In genomic region chr7:139703468-139704307, GRCh38 we compare ENCODE assay signal across 9 cellular contexts.
A peak's percentile ranks its signal among the peaks of the same experiment; 100 is the strongest.
DNase-seq lines count a peak whose midpoint lies in the region; ATAC-seq and TF ChIP-seq lines count a peak whose summit lies in the region.
"Had no signal": no experiment of that assay in that cellular context is flagged by ENCODE, and none has a peak within 500 bp of the region (broad histone marks: within the 10 kb centered on the region; RNA-seq: fewer than 3 reads in every experiment).

No MANE protein-coding gene starts in this region.

- H3K9ac ChIP-seq in subcutaneous abdominal adipose tissue (ENCODE audit: low read length in 5 of 5) = no peak overlapping the region

- peaks cover 0 to 30% (median 4%) of the 10 kb centered on the region in 3 donors for H3K36me3 Mint-ChIP-seq in CD8-positive, alpha-beta memory T cell

- CTCF ChIA-PET in CD8-positive, alpha-beta memory T cell (lab: Charles Lee) = no interaction called here

- no peaks in the 10 kb centered on the region for H3K27me3 ChIP-seq in cardiac muscle cell
- H3K27me3 ChIP-seq in subcutaneous abdominal adipose tissue (ENCODE audit: control insufficient read depth in 5 of 5, insufficient read depth in 4 of 5, low read length in 5 of 5) = no peaks in the 10 kb centered on the region
- no peaks in the 10 kb centered on the region for H3K27me3 ChIP-seq in CD8-positive, alpha-beta memory T cell (ENCODE audit: insufficient read depth, low read length, poor library complexity, severe bottlenecking)

- H3K27ac ChIP-seq in cardiac muscle cell = peak overlapping the region; percentile 78
- H3K27ac ChIP-seq in subcutaneous abdominal adipose tissue (ENCODE audit: low read depth, low read length) = peak overlapping the region; percentile 51
- no peak overlapping the region for H3K27ac ChIP-seq in CD8-positive, alpha-beta memory T cell (ENCODE audit: low read depth, low read length)

- no peak overlapping the region for H3K27ac Mint-ChIP-seq in CD8-positive, alpha-beta memory T cell

- no peak overlapping the region for H3K4me3 ChIP-seq in cardiac muscle cell
- no peak overlapping the region for H3K4me3 ChIP-seq in subcutaneous abdominal adipose tissue (ENCODE audit: low read depth in 1 of 5, low read length in 5 of 5)
- H3K4me3 ChIP-seq in CD8-positive, alpha-beta memory T cell (ENCODE audit: low read length) = no peak overlapping the region

- peak; percentile 47 for DNase-seq in NCI-H2029 treated with DMSO at 0.1 percent for 48 hours (lab: John Stamatoyannopoulos, UW)
- no peak for DNase-seq in NCI-H2029 (lab: John Stamatoyannopoulos, UW)
- no peak for DNase-seq in cardiac muscle cell (ENCODE audit: low read depth in 1 of 2, low spot score in 1 of 2)
- no peak for DNase-seq in CD8-positive, alpha-beta memory T cell
- DNase-seq in globus pallidus (ENCODE audit: low spot score) = no peak
- no peak for DNase-seq in NCI-H2081 (lab: John Stamatoyannopoulos, UW)
- DNase-seq: foreskin fibroblast had no signal

- H3K27me3 Mint-ChIP-seq in CD8-positive, alpha-beta memory T cell = no peaks in the 10 kb centered on the region

- H3K4me3 Mint-ChIP-seq in CD8-positive, alpha-beta memory T cell = no peak overlapping the region

- H3K4me1 ChIP-seq in cardiac muscle cell (ENCODE audit: low read depth) (peaks cover 23% of the 10 kb centered on the region), subcutaneous abdominal adipose tissue (ENCODE audit: control insufficient read depth in 5 of 5, insufficient read depth in 5 of 5, low read length in 5 of 5) (peaks cover 2 to 59% (median 25%) of the 10 kb centered on the region in 5 donors)
- no peaks in the 10 kb centered on the region for H3K4me1 ChIP-seq in CD8-positive, alpha-beta memory T cell (ENCODE audit: insufficient read depth, low read length)

- POLR2A ChIA-PET in CD8-positive, alpha-beta memory T cell (lab: Charles Lee) = no interaction called here

- H3K4me1 Mint-ChIP-seq in CD8-positive, alpha-beta memory T cell = peaks cover 2 to 21% (median 6%) of the 10 kb centered on the region in 3 donors

- no peaks in the 10 kb centered on the region for H3K9me3 Mint-ChIP-seq in CD8-positive, alpha-beta memory T cell

- H3K36me3 ChIP-seq in cardiac muscle cell (no peaks in the 10 kb centered on the region), subcutaneous abdominal adipose tissue (ENCODE audit: control insufficient read depth in 5 of 5, insufficient read depth in 5 of 5, low read length in 5 of 5) (peaks cover 0 to 41% (median 28%) of the 10 kb centered on the region in 5 donors)
- H3K36me3 ChIP-seq in CD8-positive, alpha-beta memory T cell (ENCODE audit: insufficient read depth, low read length) = no peaks in the 10 kb centered on the region

- peak; percentile 24 for ATAC-seq in HG03103 (IDR thresholded peaks at IDR 0.05; ENCODE audit: low read depth, unreplicated experiment)

- H3K9me3 ChIP-seq in cardiac muscle cell (ENCODE audit: low read depth) (no peaks in the 10 kb centered on the region), subcutaneous abdominal adipose tissue (ENCODE audit: control insufficient read depth in 5 of 5, low read length in 5 of 5) (no peaks in the 10 kb centered on the region)
- no peaks in the 10 kb centered on the region for H3K9me3 ChIP-seq in CD8-positive, alpha-beta memory T cell (ENCODE audit: low read length)

- no peak for TF ChIP-seq CTCF in cardiac muscle cell (IDR thresholded peaks at IDR 0.05; ENCODE audit: low read depth, low read length)
